In the genomic region with DNA sequence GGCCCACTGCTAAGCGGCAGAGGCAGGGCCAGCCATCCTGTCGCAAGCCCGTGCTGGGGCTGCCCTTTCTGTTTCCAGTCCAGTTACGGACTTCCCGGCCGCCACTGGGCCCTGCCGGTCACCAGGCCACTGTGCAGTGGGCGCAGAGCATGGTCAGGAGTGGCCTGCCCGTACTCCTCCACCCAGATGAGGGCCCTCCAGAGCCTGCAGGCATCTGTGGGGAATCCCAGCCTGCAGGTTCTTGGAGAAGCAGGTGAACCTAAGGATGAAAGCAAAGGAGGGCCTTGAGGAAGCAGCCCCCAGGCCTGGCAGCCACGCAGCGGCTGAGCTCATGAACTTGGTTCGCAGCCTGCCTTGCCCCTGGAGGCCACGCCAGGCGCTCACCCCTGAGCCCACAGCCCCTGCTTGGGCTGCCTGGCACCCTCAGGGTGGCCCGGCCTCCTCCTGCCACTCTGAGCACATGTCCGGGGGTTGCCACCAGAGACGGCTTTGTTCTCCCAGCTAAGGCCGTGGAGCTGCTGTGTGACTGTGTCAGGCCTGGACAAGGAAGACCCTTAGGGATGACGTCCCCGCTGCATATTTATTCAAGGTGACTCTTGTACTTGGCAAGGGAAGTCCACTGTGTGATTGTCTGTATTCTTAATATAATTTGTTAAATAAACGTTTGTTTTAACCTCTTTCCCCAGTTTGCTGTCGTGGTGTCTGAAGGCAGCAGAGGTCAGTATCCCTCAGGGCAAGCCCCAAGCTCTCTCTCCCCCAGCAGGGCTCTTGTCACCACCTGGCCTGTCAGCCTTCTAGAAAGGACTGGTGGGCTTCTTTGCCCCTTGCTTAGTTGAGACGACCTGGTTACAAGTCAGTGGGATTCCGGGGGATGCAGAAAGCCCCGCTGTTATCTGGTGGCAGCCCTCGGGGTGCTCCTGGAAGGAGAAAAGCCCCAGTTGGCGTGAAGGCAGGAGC, we compare ENCODE assay signal across 17 cellular contexts.
"Had no signal": no experiment of that assay in that cellular context is flagged by ENCODE, and none has a peak within 500 bp of the region (broad histone marks: within the 10 kb centered on the region; RNA-seq: fewer than 3 reads in every experiment).

No MANE protein-coding gene starts in this region.

- H3K9me3 ChIP-seq: gastroesophageal sphincter, psoas muscle, right lobe of liver, testis had no signal

- ATAC-seq: activated T-cell treated with anti-CD3 and anti-CD28 coated beads, Interleukin-2, amount 50 U/mL, for 72 hours; gastroesophageal sphincter; psoas muscle; SK-N-SH treated with all-trans-retinoic acid at 6 μM for 48 hours; stimulated activated naive CD8-positive, alpha-beta T cell treated with anti-CD3 and anti-CD28 coated beads, Interleukin-15, amount 100 ng/mL, for 72 hours had no signal

- H3K27ac Mint-ChIP-seq: activated CD4-positive, alpha-beta memory T cell treated with anti-CD3 and anti-CD28 coated beads, Interleukin-2, amount 10 ng/mL, durations not matched to agents 7 days and 5 days; activated T-cell treated with anti-CD3 and anti-CD28 coated beads, Interleukin-2, amount 50 U/mL, for 72 hours; dendritic cell treated with granulocyte-macrophage colony-stimulating factor and Interleukin-4, amounts not matched to agents 40 ng/mL and 50 ng/mL, for 4 days; nephron had no signal

- H3K27ac ChIP-seq: gastroesophageal sphincter, psoas muscle, right lobe of liver, testis had no signal

- H3K27me3 Mint-ChIP-seq: dendritic cell treated with granulocyte-macrophage colony-stimulating factor and Interleukin-4, amounts not matched to agents 40 ng/mL and 50 ng/mL, for 4 days had no signal

- H3K27me3 ChIP-seq: right lobe of liver, testis had no signal

- H3K4me3 ChIP-seq: gastroesophageal sphincter, psoas muscle, right lobe of liver, testis had no signal

- H3K4me1 Mint-ChIP-seq: activated CD4-positive, alpha-beta memory T cell treated with anti-CD3 and anti-CD28 coated beads, Interleukin-2, amount 10 ng/mL, durations not matched to agents 7 days and 5 days; stimulated activated naive CD8-positive, alpha-beta T cell treated with anti-CD3 and anti-CD28 coated beads, Interleukin-15, amount 100 ng/mL, for 72 hours had no signal

- H3K4me3 Mint-ChIP-seq: activated CD4-positive, alpha-beta memory T cell treated with anti-CD3 and anti-CD28 coated beads, Interleukin-2, amount 10 ng/mL, durations not matched to agents 7 days and 5 days; activated T-cell treated with anti-CD3 and anti-CD28 coated beads, Interleukin-2, amount 50 U/mL, for 72 hours; dendritic cell treated with granulocyte-macrophage colony-stimulating factor and Interleukin-4, amounts not matched to agents 40 ng/mL and 50 ng/mL, for 4 days; nephron; stimulated activated naive CD8-positive, alpha-beta T cell treated with anti-CD3 and anti-CD28 coated beads, Interleukin-15, amount 100 ng/mL, for 72 hours had no signal

- FAIRE-seq: urothelium cell line had no signal

- H3K4me1 ChIP-seq: gastroesophageal sphincter, psoas muscle, right lobe of liver, testis had no signal

- DNase-seq: activated CD4-positive, alpha-beta memory T cell treated with anti-CD3 and anti-CD28 coated beads, Interleukin-2, amount 10 ng/mL, durations not matched to agents 7 days and 5 days; activated CD4-positive, alpha-beta T cell treated with anti-CD3 and anti-CD28 coated beads for 1 hour; activated naive CD4-positive, alpha-beta T cell; activated T-cell treated with anti-CD3 and anti-CD28 coated beads, Interleukin-2, amount 50 U/mL, for 72 hours; cerebellar nuclear complex; occipital lobe; psoas muscle; stimulated activated CD4-positive, alpha-beta T cell treated with anti-CD3 and anti-CD28 coated beads, Interleukin-1b, Interleukin-23, amount 100 ng/mL, for 48 hours; stimulated activated naive CD8-positive, alpha-beta T cell treated with anti-CD3 and anti-CD28 coated beads, Interleukin-15, amount 100 ng/mL, for 72 hours; T-helper 1 cell; testis had no signal

- H3K9me3 Mint-ChIP-seq: activated CD4-positive, alpha-beta memory T cell treated with anti-CD3 and anti-CD28 coated beads, Interleukin-2, amount 10 ng/mL, durations not matched to agents 7 days and 5 days; activated T-cell treated with anti-CD3 and anti-CD28 coated beads, Interleukin-2, amount 50 U/mL, for 72 hours; dendritic cell treated with granulocyte-macrophage colony-stimulating factor and Interleukin-4, amounts not matched to agents 40 ng/mL and 50 ng/mL, for 4 days; nephron; stimulated activated naive CD8-positive, alpha-beta T cell treated with anti-CD3 and anti-CD28 coated beads, Interleukin-15, amount 100 ng/mL, for 72 hours had no signal
